1 cellular context compared by ENCODE assay signal in the genomic region with DNA sequence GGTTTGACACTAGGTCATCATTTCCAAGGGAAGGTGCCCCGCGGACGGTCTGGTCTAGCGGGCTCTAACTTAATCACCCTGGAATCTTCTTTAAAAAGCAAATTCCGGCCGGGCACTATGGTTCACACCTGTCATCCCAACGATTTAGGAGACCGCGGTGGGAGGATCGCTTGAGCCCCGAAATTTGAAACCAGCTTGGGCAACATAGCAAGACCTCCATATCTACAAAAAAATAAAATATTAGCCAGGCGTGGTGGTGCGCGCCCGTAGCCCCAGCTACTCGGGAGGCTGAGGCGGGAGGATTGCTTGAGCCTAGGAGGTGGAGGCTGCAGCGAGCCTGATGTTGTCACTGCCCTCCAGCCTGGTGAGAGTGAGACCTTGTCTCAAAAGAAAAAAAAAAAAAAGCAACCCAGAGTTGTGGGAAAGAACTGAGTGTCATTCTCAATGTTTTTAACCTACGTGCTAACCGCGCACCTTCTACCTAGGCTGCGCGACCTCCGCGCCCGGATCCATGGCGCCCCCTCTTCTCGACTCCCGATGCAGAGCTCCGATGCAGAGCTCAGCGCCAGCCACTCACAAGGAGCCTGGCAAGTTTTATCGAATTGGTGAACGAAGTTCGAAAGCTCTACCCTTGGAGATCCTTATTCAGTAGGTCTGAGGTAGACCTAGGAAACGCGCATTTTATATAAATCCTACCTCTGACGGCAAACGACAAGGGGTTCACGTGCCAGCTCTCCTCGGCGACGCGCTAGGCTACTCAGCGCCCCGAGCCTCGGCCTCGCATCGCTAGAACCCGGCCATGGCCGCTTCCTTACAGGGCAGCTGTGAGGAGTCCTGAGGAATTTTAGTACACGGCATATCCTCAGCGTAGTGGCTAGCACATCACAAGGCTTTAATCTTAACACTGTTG.
A peak's percentile ranks its signal among the peaks of the same experiment; 100 is the strongest.
TF ChIP-seq lines count a peak whose summit lies in the region.

No MANE protein-coding gene starts in this region.

TF ChIP-seq in HepG2, 621 proteins besides CTCF, POLR2A, EP300 and RAD21 (continued from another document and continues in another):
- TF ChIP-seq ZBTB4 (CRISPR knock-in tag; IDR thresholded peaks at IDR 0.05; ENCODE audit: borderline replicate concordance) = 0 out of 2 replicates have a peak, but pooled peaks have one; percentile 22
- TF ChIP-seq TAF15 (IDR thresholded peaks at IDR 0.05; ENCODE audit: low read depth, low read length, poor library complexity, severe bottlenecking) = no peak
- 0 out of 2 replicates have a peak, but pooled peaks have one; percentile 25 for TF ChIP-seq ZNF280D (CRISPR knock-in tag; IDR thresholded peaks at IDR 0.05)
- no peak for TF ChIP-seq FOXP1 (IDR thresholded peaks at IDR 0.05)
- no peak for TF ChIP-seq FOXP1 (CRISPR knock-in tag; IDR thresholded peaks at IDR 0.05)
- TF ChIP-seq, protein P1, sequence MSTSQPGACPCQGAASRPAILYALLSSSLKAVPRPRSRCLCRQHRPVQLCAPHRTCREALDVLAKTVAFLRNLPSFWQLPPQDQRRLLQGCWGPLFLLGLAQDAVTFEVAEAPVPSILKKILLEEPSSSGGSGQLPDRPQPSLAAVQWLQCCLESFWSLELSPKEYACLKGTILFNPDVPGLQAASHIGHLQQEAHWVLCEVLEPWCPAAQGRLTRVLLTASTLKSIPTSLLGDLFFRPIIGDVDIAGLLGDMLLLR (CRISPR knock-in tag; IDR thresholded peaks at IDR 0.05) = 0 out of 2 replicates have a peak, but pooled peaks have one; percentile 25
- peak; percentile 44; the same call in 1 of the 2 replicates for TF ChIP-seq MYPOP (CRISPR knock-in tag; IDR thresholded peaks at IDR 0.05)
- no peak for TF ChIP-seq HOXA7 (CRISPR knock-in tag; IDR thresholded peaks at IDR 0.05)
- peak; percentile 16; the same call in 1 of the 2 replicates for TF ChIP-seq ZNF224 (CRISPR knock-in tag; IDR thresholded peaks at IDR 0.05)
- TF ChIP-seq ZNF124 (CRISPR knock-in tag; IDR thresholded peaks at IDR 0.05) = peak; percentile 29; the same call in 1 of the 2 replicates
- TF ChIP-seq MEIS2 (CRISPR knock-in tag; IDR thresholded peaks at IDR 0.05) = peak; percentile 14; the same call in 1 of the 2 replicates
- no peak for TF ChIP-seq TCF12 (IDR thresholded peaks at IDR 0.05)
- TF ChIP-seq TCF12 (CRISPR knock-in tag; IDR thresholded peaks at IDR 0.05) = no peak
- no peak for TF ChIP-seq ZNF234 (CRISPR knock-in tag; conservative IDR thresholded peaks at IDR 0.05)
- TF ChIP-seq ZNF781 (CRISPR knock-in tag; IDR thresholded peaks at IDR 0.05; ENCODE audit: borderline replicate concordance, not compliant biosample characterization) = no peak
- no peak for TF ChIP-seq BHLHE40 (IDR thresholded peaks at IDR 0.05; ENCODE audit: low read length)
- TF ChIP-seq ZFP90 (CRISPR knock-in tag; IDR thresholded peaks at IDR 0.05; ENCODE audit: borderline replicate concordance) = no peak
- TF ChIP-seq ESRRA (CRISPR knock-in tag; IDR thresholded peaks at IDR 0.05; ENCODE audit: low read depth) = no peak
- TF ChIP-seq, protein P2, sequence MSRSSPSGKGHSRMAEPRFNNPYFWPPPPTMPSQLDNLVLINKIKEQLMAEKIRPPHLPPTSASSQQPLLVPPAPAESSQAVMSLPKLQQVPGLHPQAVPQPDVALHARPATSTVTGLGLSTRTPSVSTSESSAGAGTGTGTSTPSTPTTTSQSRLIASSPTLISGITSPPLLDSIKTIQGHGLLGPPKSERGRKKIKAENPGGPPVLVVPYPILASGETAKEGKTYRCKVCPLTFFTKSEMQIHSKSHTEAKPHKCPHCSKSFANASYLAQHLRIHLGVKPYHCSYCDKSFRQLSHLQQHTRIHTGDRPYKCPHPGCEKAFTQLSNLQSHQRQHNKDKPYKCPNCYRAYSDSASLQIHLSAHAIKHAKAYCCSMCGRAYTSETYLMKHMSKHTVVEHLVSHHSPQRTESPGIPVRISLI (CRISPR knock-in tag; IDR thresholded peaks at IDR 0.05; ENCODE audit: borderline replicate concordance) = no peak
- TF ChIP-seq FUBP1 (CRISPR knock-in tag; IDR thresholded peaks at IDR 0.05; ENCODE audit: borderline replicate concordance) = no peak
- TF ChIP-seq ZNF550 (CRISPR knock-in tag; IDR thresholded peaks at IDR 0.05; ENCODE audit: borderline replicate concordance) = no peak
- TF ChIP-seq GMEB2 (CRISPR knock-in tag; IDR thresholded peaks at IDR 0.05; ENCODE audit: low read depth) = no peak
- no peak for TF ChIP-seq ATRX (CRISPR knock-in tag; IDR thresholded peaks at IDR 0.05; ENCODE audit: borderline replicate concordance)
- TF ChIP-seq, protein P3, sequence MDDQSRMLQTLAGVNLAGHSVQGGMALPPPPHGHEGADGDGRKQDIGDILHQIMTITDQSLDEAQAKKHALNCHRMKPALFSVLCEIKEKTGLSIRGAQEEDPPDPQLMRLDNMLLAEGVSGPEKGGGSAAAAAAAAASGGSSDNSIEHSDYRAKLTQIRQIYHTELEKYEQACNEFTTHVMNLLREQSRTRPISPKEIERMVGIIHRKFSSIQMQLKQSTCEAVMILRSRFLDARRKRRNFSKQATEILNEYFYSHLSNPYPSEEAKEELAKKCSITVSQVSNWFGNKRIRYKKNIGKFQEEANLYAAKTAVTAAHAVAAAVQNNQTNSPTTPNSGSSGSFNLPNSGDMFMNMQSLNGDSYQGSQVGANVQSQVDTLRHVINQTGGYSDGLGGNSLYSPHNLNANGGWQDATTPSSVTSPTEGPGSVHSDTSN (CRISPR knock-in tag; IDR thresholded peaks at IDR 0.05; ENCODE audit: borderline replicate concordance) = no peak
- no peak for TF ChIP-seq ZNF672 (CRISPR knock-in tag; IDR thresholded peaks at IDR 0.05)
- TF ChIP-seq ZNF121 (CRISPR knock-in tag; IDR thresholded peaks at IDR 0.05) = no peak
- no peak for TF ChIP-seq KDM5A (IDR thresholded peaks at IDR 0.05; ENCODE audit: borderline replicate concordance, low read length)
- no peak for TF ChIP-seq ZBTB49 (CRISPR knock-in tag; IDR thresholded peaks at IDR 0.05; ENCODE audit: borderline replicate concordance)
- 0 out of 2 replicates have a peak, but pooled peaks have one; percentile 23 for TF ChIP-seq ZFP36L1 (CRISPR knock-in tag; IDR thresholded peaks at IDR 0.05)
- 0 out of 2 replicates have a peak, but pooled peaks have one; percentile 28 for TF ChIP-seq ZNF430 (CRISPR knock-in tag; IDR thresholded peaks at IDR 0.05)
- no peak for TF ChIP-seq MYC (CRISPR knock-in tag; IDR thresholded peaks at IDR 0.05; ENCODE audit: borderline replicate concordance)
- TF ChIP-seq, protein P4, sequence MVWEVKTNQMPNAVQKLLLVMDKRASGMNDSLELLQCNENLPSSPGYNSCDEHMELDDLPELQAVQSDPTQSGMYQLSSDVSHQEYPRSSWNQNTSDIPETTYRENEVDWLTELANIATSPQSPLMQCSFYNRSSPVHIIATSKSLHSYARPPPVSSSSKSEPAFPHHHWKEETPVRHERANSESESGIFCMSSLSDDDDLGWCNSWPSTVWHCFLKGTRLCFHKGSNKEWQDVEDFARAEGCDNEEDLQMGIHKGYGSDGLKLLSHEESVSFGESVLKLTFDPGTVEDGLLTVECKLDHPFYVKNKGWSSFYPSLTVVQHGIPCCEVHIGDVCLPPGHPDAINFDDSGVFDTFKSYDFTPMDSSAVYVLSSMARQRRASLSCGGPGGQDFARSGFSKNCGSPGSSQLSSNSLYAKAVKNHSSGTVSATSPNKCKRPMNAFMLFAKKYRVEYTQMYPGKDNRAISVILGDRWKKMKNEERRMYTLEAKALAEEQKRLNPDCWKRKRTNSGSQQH (CRISPR knock-in tag; IDR thresholded peaks at IDR 0.05; ENCODE audit: low read depth) = no peak
- TF ChIP-seq BRCA1 (CRISPR knock-in tag; IDR thresholded peaks at IDR 0.05) = no peak
